8 cellular contexts compared by ENCODE assay signal in genomic region chr19:49555600-49556411, GRCh38. TPM values are rescaled to one million over a fixed set of nuclear protein-coding genes. Genes with fewer than 3 reads are reported as not detected.
DNase-seq lines count a peak whose midpoint lies in the region; ATAC-seq, FAIRE-seq and TF ChIP-seq lines count a peak whose summit lies in the region.

No MANE protein-coding gene starts in this region.

- TF ChIP-seq RAD21 in K562 (CRISPR knock-in tag; conservative IDR thresholded peaks at IDR 0.05 in 1 of 2, IDR thresholded peaks at IDR 0.05 in 1 of 2), result no peak

- POLR2A ChIA-PET in K562 (lab: Yijun Ruan, JAX), result interaction anchor here (0.6 kb wide), 1 partner anchor 322 kb away, joined by 3 read pairs; no protein-coding TSS in a partner anchor

- H4K8ac ChIP-seq in mesendoderm (ENCODE audit: low read depth, low read length), result no peak overlapping the region

- no peaks in the 10 kb centered on the region for H3K79me1 ChIP-seq in mesendoderm (ENCODE audit: low read length)

- no peak overlapping the region for H2BK120ac ChIP-seq in mesendoderm (ENCODE audit: low read depth, low read length)

- no peak overlapping the region for H3K23ac ChIP-seq in mesendoderm (ENCODE audit: low read length)

- H3K18ac ChIP-seq in mesendoderm (ENCODE audit: low read length), result no peak overlapping the region

- in situ Hi-C loops in K562 (cut with MboI), result no loop called here

- no peak overlapping the region for H4K5ac ChIP-seq in mesendoderm (ENCODE audit: low read length)

- no peak overlapping the region for H3K4me2 ChIP-seq in K562 (ENCODE audit: insufficient read depth, low read length)
- peak overlapping the region; percentile 90 for H3K4me2 ChIP-seq in mesendoderm (ENCODE audit: low read length)

- H2AK5ac ChIP-seq in mesendoderm (ENCODE audit: low read length), result no peak overlapping the region

- peak; percentile 93 for ATAC-seq in K562
- ATAC-seq in stimulated activated naive CD8-positive, alpha-beta T cell treated with anti-CD3 and anti-CD28 coated beads, Interleukin-15, amount 100 ng/mL, for 72 hours, result peak; percentile 57
- no peak for ATAC-seq in GM19463 (IDR thresholded peaks at IDR 0.05; ENCODE audit: unreplicated experiment)

- no peaks in the 10 kb centered on the region for H3K27me3 Mint-ChIP-seq in T-helper 2 cell treated with Interferon-gamma antibody and Interleukin-4, amounts not matched to agents 5 μg/mL and 100 μg/mL, for 36 hours (ENCODE audit: low read depth)
- no peaks in the 10 kb centered on the region for H3K27me3 Mint-ChIP-seq in stimulated activated naive CD8-positive, alpha-beta T cell treated with anti-CD3 and anti-CD28 coated beads, Interleukin-15, amount 100 ng/mL, for 72 hours

- H3K4ac ChIP-seq in mesendoderm (ENCODE audit: low read depth, low read length), result no peak overlapping the region

- peaks cover 4% of the 10 kb centered on the region for H3K9me3 Mint-ChIP-seq in T-helper 2 cell treated with Interferon-gamma antibody and Interleukin-4, amounts not matched to agents 5 μg/mL and 100 μg/mL, for 36 hours
- no peaks in the 10 kb centered on the region for H3K9me3 Mint-ChIP-seq in stimulated activated naive CD8-positive, alpha-beta T cell treated with anti-CD3 and anti-CD28 coated beads, Interleukin-15, amount 100 ng/mL, for 72 hours

- H3K79me2 ChIP-seq in K562 (ENCODE audit: control insufficient read depth, insufficient read depth, low read length), result peaks cover 2% of the 10 kb centered on the region; the same call in 1 of the 3 replicates
- no peaks in the 10 kb centered on the region for H3K79me2 ChIP-seq in mesendoderm (ENCODE audit: control insufficient read depth, insufficient read depth, low read length)

- H3K4me1 ChIP-seq in K562 (replicated peaks in 1 of 2; ENCODE audit: control insufficient read depth in 2 of 2, insufficient read depth in 2 of 2, low read length in 2 of 2), result peaks cover 7 to 36% of the 10 kb centered on the region in 2 experiments
- H3K4me1 ChIP-seq in mesendoderm (ENCODE audit: control insufficient read depth, low read depth, low read length), result no peaks in the 10 kb centered on the region

- peak overlapping the region; percentile 68 for H3K4me3 Mint-ChIP-seq in T-helper 2 cell treated with Interferon-gamma antibody and Interleukin-4, amounts not matched to agents 5 μg/mL and 100 μg/mL, for 36 hours
- H3K4me3 Mint-ChIP-seq in stimulated activated naive CD8-positive, alpha-beta T cell treated with anti-CD3 and anti-CD28 coated beads, Interleukin-15, amount 100 ng/mL, for 72 hours, result peak overlapping the region; percentile 74 to 77

- intact Hi-C loops in K562 (cut with micrococcal nuclease), result no loop called here

- H3K4me3 ChIP-seq in K562 (no peak overlapping the region), mesendoderm (ENCODE audit: low read length) (no peak overlapping the region)

- H3K56ac ChIP-seq in mesendoderm (ENCODE audit: low read length), result peak overlapping the region; percentile 95

- H3K9me1 ChIP-seq in K562 (ENCODE audit: control insufficient read depth, insufficient read depth, low read length), result no peaks in the 10 kb centered on the region

- H3K27ac Mint-ChIP-seq in T-helper 2 cell treated with Interferon-gamma antibody and Interleukin-4, amounts not matched to agents 5 μg/mL and 100 μg/mL, for 36 hours, result peak overlapping the region; percentile 91
- peak overlapping the region; percentile 6 to 95 for H3K27ac Mint-ChIP-seq in stimulated activated naive CD8-positive, alpha-beta T cell treated with anti-CD3 and anti-CD28 coated beads, Interleukin-15, amount 100 ng/mL, for 72 hours

- TF ChIP-seq CTCF in K562 (IDR thresholded peaks at IDR 0.05 in 2 of 3, conservative IDR thresholded peaks at IDR 0.05 in 1 of 3; ENCODE audit: insufficient read depth in 2 of 3, low read depth in 1 of 3, low read length in 3 of 3), result no peak

- peaks cover 66% of the 10 kb centered on the region for H3K4me1 Mint-ChIP-seq in T-helper 2 cell treated with Interferon-gamma antibody and Interleukin-4, amounts not matched to agents 5 μg/mL and 100 μg/mL, for 36 hours (ENCODE audit: low read depth)
- peaks cover 92% of the 10 kb centered on the region for H3K4me1 Mint-ChIP-seq in stimulated activated naive CD8-positive, alpha-beta T cell treated with anti-CD3 and anti-CD28 coated beads, Interleukin-15, amount 100 ng/mL, for 72 hours

- H3K27ac ChIP-seq in K562 (ENCODE audit: extremely low read depth, low read depth, low read length) (peak overlapping the region; percentile 47; the same call in 1 of the 3 replicates), mesendoderm (ENCODE audit: low read depth, low read length) (peak overlapping the region; percentile 4)

- H3K36me3 ChIP-seq in K562 (ENCODE audit: control insufficient read depth, insufficient read depth, low read length) (peaks cover 63% of the 10 kb centered on the region), mesendoderm (ENCODE audit: control insufficient read depth, insufficient read depth, low read length) (peaks cover 11% of the 10 kb centered on the region)

- no peaks in the 10 kb centered on the region; the same call in 1 of the 2 replicates for H4K20me1 ChIP-seq in K562 (replicated peaks; ENCODE audit: control insufficient read depth, insufficient read depth, low read length)

- CTCF ChIA-PET in K562 (lab: Yijun Ruan, JAX; ENCODE audit: low intra/inter-chr PET ratio), result no interaction called here

- peak overlapping the region in 1 of 2 experiments; percentile 19; a peak in 1 of 4 replicates for H3K9ac ChIP-seq in K562 (ENCODE audit: insufficient read depth in 1 of 2, low read depth in 2 of 2, low read length in 2 of 2)
- H3K9ac ChIP-seq in mesendoderm (ENCODE audit: low read length), result peak overlapping the region; percentile 88

- peak; percentile 53 for DNase-seq in ELR (ENCODE audit: low read depth)
- peak; percentile 54 for DNase-seq in T-helper 2 cell treated with Interferon-gamma antibody and Interleukin-4, amounts not matched to agents 5 μg/mL and 100 μg/mL, for 36 hours (ENCODE audit: low spot score)
- peak; percentile 86 to 98 (median 95) for DNase-seq in K562 (ENCODE audit: extremely low read depth in 1 of 4, low spot score in 3 of 4)
- DNase-seq in mesendoderm, result peak; percentile 97
- DNase-seq in stimulated activated naive CD8-positive, alpha-beta T cell treated with anti-CD3 and anti-CD28 coated beads, Interleukin-15, amount 100 ng/mL, for 72 hours, result peak; percentile 82
- no peak for DNase-seq in NCI-H748 treated with DMSO at 0.1 percent for 48 hours (lab: John Stamatoyannopoulos, UW)
- no peak for DNase-seq in RCC 7860 (ENCODE audit: low spot score)

- no peak overlapping the region for H2BK15ac ChIP-seq in mesendoderm (replicated peaks; ENCODE audit: low read depth)

- TF ChIP-seq POLR2A in K562 (conservative IDR thresholded peaks at IDR 0.05), result no peak

- peaks cover 69% of the 10 kb centered on the region for H3K36me3 Mint-ChIP-seq in T-helper 2 cell treated with Interferon-gamma antibody and Interleukin-4, amounts not matched to agents 5 μg/mL and 100 μg/mL, for 36 hours (ENCODE audit: low read depth)

- H2AFZ ChIP-seq in K562 (ENCODE audit: low read depth, low read length), result no peak overlapping the region

- no peak for TF ChIP-seq EP300 in K562 (IDR thresholded peaks at IDR 0.05; ENCODE audit: low read length)

- BruUV-seq in K562 (replicated peaks; lab: Mats Ljungman, UMichigan), result no TSS peak

- FAIRE-seq in K562 (lab: Jason Lieb, UNC) (peak; percentile 46), RCC 7860 (lab: Jason Lieb, UNC) (no peak)

- no peak overlapping the region for H2BK5ac ChIP-seq in mesendoderm (ENCODE audit: low read length)

- no peaks in the 10 kb centered on the region for H3K9me3 ChIP-seq in K562 (replicated peaks; ENCODE audit: control insufficient read depth, insufficient read depth, low read depth, low read length)

- H3K27me3 ChIP-seq in K562 (ENCODE audit: control insufficient read depth in 2 of 2, insufficient read depth in 2 of 2, low read length in 2 of 2) (no peaks in the 10 kb centered on the region), mesendoderm (ENCODE audit: insufficient read depth, low read length, poor library complexity) (no peaks in the 10 kb centered on the region)

- WGBS in K562 (ENCODE audit: insufficient coverage, low coverage, missing lambda C conversion rate), result 91% methylated on average over 31 of the region's 53 CpGs
- WGBS in mesendoderm (ENCODE audit: extremely low coverage, insufficient coverage, low lambda C conversion rate), result no CpG with 5 or more reads among the region's 53 CpGs

RNA-seq across cellular contexts. Expression of gene NOSIP, which starts 24.6 kb away (rescaled TPM):
- total RNA-seq in K562 (2011; cell fraction: chromatin; rRNA removed; ENCODE audit: low replicate concordance), result 37.6 and 115 TPM in 2 replicates
- 84.5 and 91.1 TPM in 2 replicates for total RNA-seq in K562 (2011; cell fraction: nucleolus; rRNA removed)
- total RNA-seq in K562 (2011; cell fraction: nucleoplasm; rRNA removed), result 70.0 and 84.8 TPM in 2 replicates
- total RNA-seq in K562 (2014; rRNA removed) (153 and 184 TPM in 2 replicates), K562 (2014; rRNA removed; fragmentation: Illumina TruSeq; extraction: Trizol) (29.5 and 44.9 TPM in 2 replicates), K562 (2015; rRNA removed; fragmentation: Illumina TruSeq; extraction: Trizol) (109 and 112 TPM in 2 replicates), K562 (2021) (118 and 130 TPM in 2 replicates)
- polyA plus RNA-seq in K562 (2011; rRNA removed) (79.9 and 94.3 TPM in 2 replicates), K562 (2014; fragmentation: Illumina TruSeq; extraction: Trizol) (56.7 and 111 TPM in 2 replicates), K562 (2014; fragmentation: Nextera tagmentation; extraction: Ambion mirVana) (10 to 100 TPM; 14.4 to 42.1 TPM), K562 (2014; rRNA removed) (147 and 151 TPM in 2 replicates)
- polyA plus RNA-seq in K562 (2011; cell fraction: cytosol; rRNA removed), result 138 and 295 TPM in 2 replicates
- polyA plus RNA-seq in K562 (2011; cell fraction: nucleus; rRNA removed), result 106 and 158 TPM in 2 replicates
- 116 and 136 TPM in 2 replicates for polyA plus RNA-seq in K562 (2012)
- polyA minus RNA-seq in K562 (2011; rRNA and poly(A)+ RNA removed), result 47.8 and 60.4 TPM in 2 replicates
- 60.8 and 65.8 TPM in 2 replicates for polyA minus RNA-seq in K562 (2011; cell fraction: cytosol; rRNA and poly(A)+ RNA removed)
- polyA minus RNA-seq in K562 (2011; cell fraction: nucleus; rRNA and poly(A)+ RNA removed), result 29.6 and 41.9 TPM in 2 replicates
- polyA plus RNA-seq in mesendoderm (2013, experiment 1 of 2), result 54.8 TPM
- polyA plus RNA-seq in mesendoderm (2013, experiment 2 of 2), result 56.3 TPM

RNA-seq across cellular contexts. Expression of gene PRRG2, which starts 25.3 kb away (rescaled TPM):
- total RNA-seq in K562 (2011; cell fraction: chromatin; rRNA removed; ENCODE audit: low replicate concordance), result 2.2 TPM in 1 of 2 replicates, not detected in the other
- 3.0 and 4.7 TPM in 2 replicates for total RNA-seq in K562 (2011; cell fraction: nucleolus; rRNA removed)
- 2.6 and 2.9 TPM in 2 replicates for total RNA-seq in K562 (2011; cell fraction: nucleoplasm; rRNA removed)
- total RNA-seq in K562 (2014; rRNA removed) (0.73 and 2.3 TPM in 2 replicates), K562 (2014; rRNA removed; fragmentation: Illumina TruSeq; extraction: Trizol) (0.33 TPM in 1 of 2 replicates, not detected in the other), K562 (2015; rRNA removed; fragmentation: Illumina TruSeq; extraction: Trizol) (0.65 and 0.94 TPM in 2 replicates), K562 (2021) (1.1 TPM in 2 replicates)
- polyA plus RNA-seq in K562 (2011; rRNA removed) (0.13 and 0.20 TPM in 2 replicates), K562 (2014; fragmentation: Illumina TruSeq; extraction: Trizol) (0.12 and 0.36 TPM in 2 replicates), K562 (2014; fragmentation: Nextera tagmentation; extraction: Ambion mirVana) (under 1 TPM; 0.06 to 0.11 TPM), K562 (2014; rRNA removed) (1.1 and 1.4 TPM in 2 replicates)
- 0.29 and 1.2 TPM in 2 replicates for polyA plus RNA-seq in K562 (2011; cell fraction: cytosol; rRNA removed)
- polyA plus RNA-seq in K562 (2011; cell fraction: nucleus; rRNA removed), result 0.44 and 0.55 TPM in 2 replicates
- polyA plus RNA-seq in K562 (2012), result 0.35 and 0.48 TPM in 2 replicates
- 0.33 and 0.46 TPM in 2 replicates for polyA minus RNA-seq in K562 (2011; rRNA and poly(A)+ RNA removed)
- 1.4 and 1.5 TPM in 2 replicates for polyA minus RNA-seq in K562 (2011; cell fraction: cytosol; rRNA and poly(A)+ RNA removed)
- 2.2 and 2.6 TPM in 2 replicates for polyA minus RNA-seq in K562 (2011; cell fraction: nucleus; rRNA and poly(A)+ RNA removed)
- polyA plus RNA-seq in mesendoderm (2013, experiment 1 of 2), result 2.1 TPM
- polyA plus RNA-seq in mesendoderm (2013, experiment 2 of 2), result 2.8 TPM

RNA-seq across cellular contexts. Expression of gene RCN3, which starts 28.0 kb away (rescaled TPM):
- total RNA-seq in K562 (2011; cell fraction: chromatin; rRNA removed; ENCODE audit: low replicate concordance), result 2.7 and 4.6 TPM in 2 replicates
- 6.2 and 9.2 TPM in 2 replicates for total RNA-seq in K562 (2011; cell fraction: nucleolus; rRNA removed)
- 6.4 and 6.9 TPM in 2 replicates for total RNA-seq in K562 (2011; cell fraction: nucleoplasm; rRNA removed)
- total RNA-seq in K562 (2014; rRNA removed), result 14.1 and 17.7 TPM in 2 replicates
- total RNA-seq in K562 (2014; rRNA removed; fragmentation: Illumina TruSeq; extraction: Trizol), result 0.70 and 1.3 TPM in 2 replicates
- 2.6 and 3.2 TPM in 2 replicates for total RNA-seq in K562 (2015; rRNA removed; fragmentation: Illumina TruSeq; extraction: Trizol)
- total RNA-seq in K562 (2021), result 9.0 TPM in 2 replicates
- 1.6 and 3.3 TPM in 2 replicates for polyA plus RNA-seq in K562 (2011; rRNA removed)
- 4.5 and 6.6 TPM in 2 replicates for polyA plus RNA-seq in K562 (2011; cell fraction: cytosol; rRNA removed)
- 5.2 TPM in 2 replicates for polyA plus RNA-seq in K562 (2011; cell fraction: nucleus; rRNA removed)
- polyA plus RNA-seq in K562 (2012), result 4.2 and 4.7 TPM in 2 replicates
- polyA plus RNA-seq in K562 (2014; fragmentation: Illumina TruSeq; extraction: Trizol), result 2.0 and 6.4 TPM in 2 replicates
- under 1 TPM; 0.43 to 0.76 TPM for polyA plus RNA-seq in K562 (2014; fragmentation: Nextera tagmentation; extraction: Ambion mirVana)
- polyA plus RNA-seq in K562 (2014; rRNA removed), result 4.9 and 6.8 TPM in 2 replicates
- 0.15 and 0.25 TPM in 2 replicates for polyA minus RNA-seq in K562 (2011; rRNA and poly(A)+ RNA removed)
- 3.2 and 8.5 TPM in 2 replicates for polyA minus RNA-seq in K562 (2011; cell fraction: cytosol; rRNA and poly(A)+ RNA removed)
- 1.5 and 2.7 TPM in 2 replicates for polyA minus RNA-seq in K562 (2011; cell fraction: nucleus; rRNA and poly(A)+ RNA removed)
- 7.1 TPM for polyA plus RNA-seq in mesendoderm (2013, experiment 1 of 2)
- 8.6 TPM for polyA plus RNA-seq in mesendoderm (2013, experiment 2 of 2)

RNA-seq across cellular contexts. Expression of gene PRR12, which starts 35.2 kb away (rescaled TPM):
- 7.0 and 14.7 TPM in 2 replicates for total RNA-seq in K562 (2011; cell fraction: chromatin; rRNA removed; ENCODE audit: low replicate concordance)
- total RNA-seq in K562 (2011; cell fraction: nucleolus; rRNA removed), result 4.5 and 4.9 TPM in 2 replicates
- total RNA-seq in K562 (2011; cell fraction: nucleoplasm; rRNA removed), result 5.6 and 6.6 TPM in 2 replicates
- total RNA-seq in K562 (2014; rRNA removed) (1.5 and 2.8 TPM in 2 replicates), K562 (2014; rRNA removed; fragmentation: Illumina TruSeq; extraction: Trizol) (0.29 and 0.33 TPM in 2 replicates), K562 (2015; rRNA removed; fragmentation: Illumina TruSeq; extraction: Trizol) (0.98 and 1.7 TPM in 2 replicates), K562 (2021) (18.8 and 21.1 TPM in 2 replicates)
- polyA plus RNA-seq in K562 (2011; rRNA removed) (0.24 and 0.57 TPM in 2 replicates), K562 (2014; fragmentation: Illumina TruSeq; extraction: Trizol) (3.0 and 6.1 TPM in 2 replicates), K562 (2014; fragmentation: Nextera tagmentation; extraction: Ambion mirVana) (under 1 TPM; 0.01 TPM), K562 (2014; rRNA removed) (4.7 and 7.0 TPM in 2 replicates)
- polyA plus RNA-seq in K562 (2011; cell fraction: cytosol; rRNA removed), result 0.13 and 0.40 TPM in 2 replicates
- 1.9 and 3.1 TPM in 2 replicates for polyA plus RNA-seq in K562 (2011; cell fraction: nucleus; rRNA removed)
- 8.8 and 10.2 TPM in 2 replicates for polyA plus RNA-seq in K562 (2012)
- 0.21 and 0.25 TPM in 2 replicates for polyA minus RNA-seq in K562 (2011; rRNA and poly(A)+ RNA removed)
- polyA minus RNA-seq in K562 (2011; cell fraction: cytosol; rRNA and poly(A)+ RNA removed), result 3.7 and 5.3 TPM in 2 replicates
- 0.81 and 3.3 TPM in 2 replicates for polyA minus RNA-seq in K562 (2011; cell fraction: nucleus; rRNA and poly(A)+ RNA removed)
- polyA plus RNA-seq in mesendoderm (2013, experiment 1 of 2), result 20.3 TPM
- polyA plus RNA-seq in mesendoderm (2013, experiment 2 of 2), result 20.4 TPM

RNA-seq across cellular contexts. Expression of gene FCGRT, which starts 43.3 kb away (rescaled TPM):
- 2.5 and 8.7 TPM in 2 replicates for total RNA-seq in K562 (2011; cell fraction: chromatin; rRNA removed; ENCODE audit: low replicate concordance)
- 5.9 and 8.0 TPM in 2 replicates for total RNA-seq in K562 (2011; cell fraction: nucleolus; rRNA removed)
- total RNA-seq in K562 (2011; cell fraction: nucleoplasm; rRNA removed), result 4.7 and 6.6 TPM in 2 replicates
- total RNA-seq in K562 (2014; rRNA removed), result 0.77 and 2.8 TPM in 2 replicates
- 0.38 and 1.1 TPM in 2 replicates for total RNA-seq in K562 (2014; rRNA removed; fragmentation: Illumina TruSeq; extraction: Trizol)
- 1.2 and 1.7 TPM in 2 replicates for total RNA-seq in K562 (2015; rRNA removed; fragmentation: Illumina TruSeq; extraction: Trizol)
- 2.2 and 4.0 TPM in 2 replicates for total RNA-seq in K562 (2021)
- polyA plus RNA-seq in K562 (2011; rRNA removed), result 1.0 and 8.6 TPM in 2 replicates
- 2.7 and 9.7 TPM in 2 replicates for polyA plus RNA-seq in K562 (2011; cell fraction: cytosol; rRNA removed)
- 3.4 and 18.3 TPM in 2 replicates for polyA plus RNA-seq in K562 (2011; cell fraction: nucleus; rRNA removed)
- 3.5 and 7.8 TPM in 2 replicates for polyA plus RNA-seq in K562 (2012)
- 1.4 and 1.6 TPM in 2 replicates for polyA plus RNA-seq in K562 (2014; fragmentation: Illumina TruSeq; extraction: Trizol)
- under 1 TPM; 0.11 to 0.18 TPM for polyA plus RNA-seq in K562 (2014; fragmentation: Nextera tagmentation; extraction: Ambion mirVana)
- polyA plus RNA-seq in K562 (2014; rRNA removed), result 1.8 and 2.2 TPM in 2 replicates
- polyA minus RNA-seq in K562 (2011; rRNA and poly(A)+ RNA removed), result 0.56 and 3.3 TPM in 2 replicates
- 1.4 and 10.9 TPM in 2 replicates for polyA minus RNA-seq in K562 (2011; cell fraction: cytosol; rRNA and poly(A)+ RNA removed)
- 0.40 and 2.1 TPM in 2 replicates for polyA minus RNA-seq in K562 (2011; cell fraction: nucleus; rRNA and poly(A)+ RNA removed)
- 18.9 TPM for polyA plus RNA-seq in mesendoderm (2013, experiment 1 of 2)
- polyA plus RNA-seq in mesendoderm (2013, experiment 2 of 2), result 16.9 TPM

Comparison
In these comparisons a context has a peak if more than half of its experiments do, and no peak if none do; other contexts are left out.
1. DNase-seq: peak in ELR (single experiment), T-helper 2 cell treated with Interferon-gamma antibody and Interleukin-4, amounts not matched to agents 5 μg/mL and 100 μg/mL, for 36 hours (single experiment), K562 (4 of 4), mesendoderm (single experiment) and stimulated activated naive CD8-positive, alpha-beta T cell treated with anti-CD3 and anti-CD28 coated beads, Interleukin-15, amount 100 ng/mL, for 72 hours (2 of 2); none in NCI-H748 treated with DMSO at 0.1 percent for 48 hours (single experiment) and RCC 7860 (single experiment).